In the genomic region with DNA sequence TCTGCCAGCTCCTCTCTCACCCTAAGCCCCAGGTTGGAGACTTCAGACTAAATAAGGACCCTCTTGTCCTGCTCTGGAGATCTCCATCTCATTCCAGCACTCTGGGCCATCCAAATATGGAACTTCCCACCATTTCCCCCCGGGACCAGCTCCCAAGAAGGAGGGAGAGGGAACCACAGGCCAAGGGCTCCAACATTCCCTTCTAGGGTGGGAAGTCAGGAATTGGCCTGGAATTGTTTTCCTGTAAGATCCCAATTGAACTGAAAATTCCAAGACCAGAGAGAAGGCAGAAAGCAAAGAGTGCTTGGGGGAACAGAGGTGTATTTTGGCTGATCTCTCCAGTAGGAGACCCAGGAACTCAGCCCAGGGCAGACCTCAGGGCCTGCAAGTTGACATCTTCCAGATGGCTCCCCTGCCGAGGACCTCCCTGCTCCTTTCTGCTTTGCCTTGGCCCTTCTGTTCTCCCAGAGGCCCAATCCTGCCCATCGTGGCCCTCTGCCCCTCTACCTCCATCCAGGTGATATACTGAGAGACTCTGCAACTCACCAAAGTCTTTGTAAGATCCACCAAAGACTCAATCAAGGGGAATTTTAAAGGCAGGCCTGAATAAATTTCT, we compare ENCODE assay signal across 17 cellular contexts. TPM values are rescaled to one million over a fixed set of nuclear protein-coding genes. Genes with fewer than 3 reads are reported as not detected.
DNase-seq lines count a peak whose midpoint lies in the region; ATAC-seq and TF ChIP-seq lines count a peak whose summit lies in the region.
"Had no signal": no experiment of that assay in that cellular context is flagged by ENCODE, and none has a peak within 500 bp of the region (broad histone marks: within the 10 kb centered on the region; RNA-seq: fewer than 3 reads in every experiment).

No MANE protein-coding gene starts in this region.

- no peaks in the 10 kb centered on the region for H3K27me3 Mint-ChIP-seq in T-helper 17 cell
- H3K27me3 Mint-ChIP-seq in activated T-helper 1 cell treated with anti-CD3 and anti-CD28 coated beads, Interleukin-12 subunit alpha, Interleukin-12 subunit beta, Interleukin-2, Interleukin-4 antibody, amounts not matched to agents 30 ng/mL and 10 ng/mL and 1 ng/mL, durations not matched to agents 14 hours and 24 hours and 36 hours (ENCODE audit: insufficient read depth): no peaks in the 10 kb centered on the region
- H3K27me3 Mint-ChIP-seq: naive B cell had no signal

- no peak overlapping the region for H3K4me3 Mint-ChIP-seq in T-helper 17 cell
- H3K4me3 Mint-ChIP-seq in activated T-helper 1 cell treated with anti-CD3 and anti-CD28 coated beads, Interleukin-12 subunit alpha, Interleukin-12 subunit beta, Interleukin-2, Interleukin-4 antibody, amounts not matched to agents 30 ng/mL and 10 ng/mL and 1 ng/mL, durations not matched to agents 14 hours and 24 hours and 36 hours: no peak overlapping the region
- H3K4me3 Mint-ChIP-seq: naive B cell had no signal

- H3K4me1 ChIP-seq in ACC112 (ENCODE audit: control insufficient read depth, insufficient read depth, low read length, unreplicated experiment) (peaks cover 72% of the 10 kb centered on the region), right cardiac atrium (ENCODE audit: control insufficient read depth, insufficient read depth, low read length) (peaks cover 43% of the 10 kb centered on the region), spleen (peaks cover 24 to 90% (median 62%) of the 10 kb centered on the region in 6 donors)

- intact Hi-C loops in right cardiac atrium (cut with DNase I): no loop called here
- intact Hi-C loops in spleen (cut with DNase I; ENCODE audit: low total_unique reads): no loop called here
- intact Hi-C loops in activated T-helper 1 cell treated with anti-CD3 and anti-CD28 coated beads, Interleukin-12 subunit alpha, Interleukin-12 subunit beta, Interleukin-2, Interleukin-4 antibody, amounts not matched to agents 30 ng/mL and 10 ng/mL and 1 ng/mL, durations not matched to agents 14 hours and 24 hours and 36 hours (cut with micrococcal nuclease): no loop called here

- no peak overlapping the region for H3K4me3 ChIP-seq in ACC112 (ENCODE audit: low read depth, low read length)
- no peak overlapping the region for H3K4me3 ChIP-seq in right cardiac atrium (ENCODE audit: low read length)
- no peak overlapping the region for H3K4me3 ChIP-seq in spleen
- H3K4me3 ChIP-seq: K562, skin epidermis had no signal

- H3K36me3 Mint-ChIP-seq in T-helper 17 cell (ENCODE audit: low read depth): peaks cover 6% of the 10 kb centered on the region
- H3K36me3 Mint-ChIP-seq in activated T-helper 1 cell treated with anti-CD3 and anti-CD28 coated beads, Interleukin-12 subunit alpha, Interleukin-12 subunit beta, Interleukin-2, Interleukin-4 antibody, amounts not matched to agents 30 ng/mL and 10 ng/mL and 1 ng/mL, durations not matched to agents 14 hours and 24 hours and 36 hours (ENCODE audit: low read depth): peaks cover 32% of the 10 kb centered on the region

- peaks cover 54% of the 10 kb centered on the region for H3K79me2 ChIP-seq in ACC112 (ENCODE audit: control insufficient read depth, insufficient read depth, low read length, unreplicated experiment)

- H3K36me3 ChIP-seq in ACC112 (ENCODE audit: insufficient read depth, low read length): peaks cover 61% of the 10 kb centered on the region; the same call in 1 of the 2 replicates
- peaks cover 0 to 89% (median 46%) of the 10 kb centered on the region in 6 donors for H3K36me3 ChIP-seq in spleen

- H3K4me1 Mint-ChIP-seq in T-helper 17 cell: peaks cover 10% of the 10 kb centered on the region
- peaks cover under 1% of the 10 kb centered on the region for H3K4me1 Mint-ChIP-seq in activated T-helper 1 cell treated with anti-CD3 and anti-CD28 coated beads, Interleukin-12 subunit alpha, Interleukin-12 subunit beta, Interleukin-2, Interleukin-4 antibody, amounts not matched to agents 30 ng/mL and 10 ng/mL and 1 ng/mL, durations not matched to agents 14 hours and 24 hours and 36 hours (ENCODE audit: low read depth)

- TF ChIP-seq POLR2A in spleen (IDR thresholded peaks at IDR 0.05): no peak

- H3K9me3 Mint-ChIP-seq in activated T-helper 1 cell treated with anti-CD3 and anti-CD28 coated beads, Interleukin-12 subunit alpha, Interleukin-12 subunit beta, Interleukin-2, Interleukin-4 antibody, amounts not matched to agents 30 ng/mL and 10 ng/mL and 1 ng/mL, durations not matched to agents 14 hours and 24 hours and 36 hours: no peaks in the 10 kb centered on the region

- peak overlapping the region; percentile 29 for H3K27ac Mint-ChIP-seq in T-helper 17 cell
- H3K27ac Mint-ChIP-seq in activated T-helper 1 cell treated with anti-CD3 and anti-CD28 coated beads, Interleukin-12 subunit alpha, Interleukin-12 subunit beta, Interleukin-2, Interleukin-4 antibody, amounts not matched to agents 30 ng/mL and 10 ng/mL and 1 ng/mL, durations not matched to agents 14 hours and 24 hours and 36 hours: no peak overlapping the region

- H3K27ac ChIP-seq in ACC112 (ENCODE audit: low read depth, low read length) (0 out of 2 replicates have a peak overlapping the region, but pooled peaks have one; percentile 27), right cardiac atrium (ENCODE audit: low read length) (peak overlapping the region; percentile 33), spleen (peak overlapping the region in 6 of 8 donors; percentile 21 to 77 (median 36))

- no peak for ATAC-seq in T-helper 17 cell
- no peak for ATAC-seq in right cardiac atrium
- no peak for ATAC-seq in GM21528 (IDR thresholded peaks at IDR 0.05; ENCODE audit: low FRiP score, unreplicated experiment)

- no peaks in the 10 kb centered on the region for H3K9me3 ChIP-seq in T-helper 17 cell (ENCODE audit: control insufficient read depth, low read length, poor library complexity, severe bottlenecking)
- no peaks in the 10 kb centered on the region for H3K9me3 ChIP-seq in right cardiac atrium (ENCODE audit: control insufficient read depth, low read length)
- no peaks in the 10 kb centered on the region for H3K9me3 ChIP-seq in spleen

- no peak overlapping the region for H2AFZ ChIP-seq in ACC112 (ENCODE audit: low read length, unreplicated experiment)

- no peaks in the 10 kb centered on the region for H3K27me3 ChIP-seq in ACC112 (ENCODE audit: insufficient read depth, low read length)
- H3K27me3 ChIP-seq in right cardiac atrium (ENCODE audit: control insufficient read depth, insufficient read depth): no peaks in the 10 kb centered on the region
- no peaks in the 10 kb centered on the region for H3K27me3 ChIP-seq in spleen (replicated peaks in 1 of 7)

- no peak for TF ChIP-seq CTCF in spleen (IDR thresholded peaks at IDR 0.05 in 8 of 11, conservative IDR thresholded peaks at IDR 0.05 in 3 of 11)

- 53% methylated on average over 3 of the region's 3 CpGs for WGBS in right cardiac atrium
- WGBS in spleen, 5 donors: 77 to 92% (median 81%) methylated on average over 3 of the region's 3 CpGs

- DNase-seq in T-helper 17 cell: no peak
- DNase-seq in right cardiac atrium: peak in 1 of 3 donors; percentile 21
- DNase-seq in spleen: peak; percentile 31
- DNase-seq in NCI-H82 treated with DMSO at 0.1 percent for 48 hours (lab: John Stamatoyannopoulos, UW; ENCODE audit: unreplicated experiment): no peak
- DNase-seq in activated T-helper 1 cell treated with anti-CD3 and anti-CD28 coated beads, Interleukin-12 subunit alpha, Interleukin-12 subunit beta, Interleukin-2, Interleukin-4 antibody, amounts not matched to agents 30 ng/mL and 10 ng/mL and 1 ng/mL, durations not matched to agents 14 hours and 24 hours and 36 hours (ENCODE audit: low spot score): no peak
- DNase-seq in EL: no peak
- DNase-seq: activated CD4-positive, alpha-beta T cell treated with anti-CD3 and anti-CD28 coated beads, Interleukin-2, amount 50 U/mL, for 1 hour; activated gamma-delta T cell; AML-193; DMS79; naive B cell; NCI-H1436 treated with DMSO at 0.1 percent for 48 hours; NCI-H510A treated with DMSO at 0.1 percent for 48 hours had no signal

RNA-seq across cellular contexts. Expression of a gene that starts 14.9 kb away (rescaled TPM):
- 10 to 100 TPM; 37.2 to 51.7 TPM for total RNA-seq in T-helper 17 cell
- total RNA-seq in right cardiac atrium: 100 to 1,000 TPM in 3 of 4 donors, 10 to 100 TPM in 1; 97.2 to 343 (median 132) TPM
- 121 TPM for polyA plus RNA-seq in right cardiac atrium
- total RNA-seq in spleen: 100 to 1,000 TPM; 115 to 360 (median 188) TPM
- polyA plus RNA-seq in spleen: 100 to 1,000 TPM in 2 of 3 donors, 10 to 100 TPM in 1; 67.1 to 180 (median 108) TPM
- total RNA-seq in activated T-helper 1 cell treated with anti-CD3 and anti-CD28 coated beads, Interleukin-12 subunit alpha, Interleukin-12 subunit beta, Interleukin-2, Interleukin-4 antibody, amounts not matched to agents 30 ng/mL and 10 ng/mL and 1 ng/mL, durations not matched to agents 14 hours and 24 hours and 36 hours: 66.0 and 66.2 TPM in 2 replicates

RNA-seq across cellular contexts. Expression of a gene that starts 23.0 kb away (rescaled TPM):
- 1 to 10 TPM; 1.6 to 2.7 TPM for total RNA-seq in T-helper 17 cell
- 10 to 100 TPM; 21.8 to 47.4 (median 29.9) TPM for total RNA-seq in right cardiac atrium
- 18.1 TPM for polyA plus RNA-seq in right cardiac atrium
- 10 to 100 TPM in 3 of 7 donors, 1 to 10 TPM in 4; 3.7 to 17.4 (median 8.1) TPM for total RNA-seq in spleen
- polyA plus RNA-seq in spleen: 1 to 10 TPM; 3.6 to 8.7 (median 5.6) TPM
- 16.6 and 17.3 TPM in 2 replicates for total RNA-seq in activated T-helper 1 cell treated with anti-CD3 and anti-CD28 coated beads, Interleukin-12 subunit alpha, Interleukin-12 subunit beta, Interleukin-2, Interleukin-4 antibody, amounts not matched to agents 30 ng/mL and 10 ng/mL and 1 ng/mL, durations not matched to agents 14 hours and 24 hours and 36 hours
- polyA plus RNA-seq: K562 had no signal

RNA-seq across cellular contexts. Expression of a gene that starts 46.9 kb away (rescaled TPM):
- total RNA-seq in T-helper 17 cell: 1 to 10 TPM; 3.8 to 3.9 TPM
- 10 to 100 TPM; 13.3 to 29.1 (median 20.6) TPM for total RNA-seq in right cardiac atrium
- polyA plus RNA-seq in right cardiac atrium: 8.0 TPM
- total RNA-seq in spleen: 10 to 100 TPM; 15.7 to 37.2 (median 27.4) TPM
- 1 to 10 TPM; 1.1 to 3.5 (median 1.2) TPM for polyA plus RNA-seq in spleen
- total RNA-seq in activated T-helper 1 cell treated with anti-CD3 and anti-CD28 coated beads, Interleukin-12 subunit alpha, Interleukin-12 subunit beta, Interleukin-2, Interleukin-4 antibody, amounts not matched to agents 30 ng/mL and 10 ng/mL and 1 ng/mL, durations not matched to agents 14 hours and 24 hours and 36 hours: 0.83 and 1.6 TPM in 2 replicates
